In the genomic region with DNA sequence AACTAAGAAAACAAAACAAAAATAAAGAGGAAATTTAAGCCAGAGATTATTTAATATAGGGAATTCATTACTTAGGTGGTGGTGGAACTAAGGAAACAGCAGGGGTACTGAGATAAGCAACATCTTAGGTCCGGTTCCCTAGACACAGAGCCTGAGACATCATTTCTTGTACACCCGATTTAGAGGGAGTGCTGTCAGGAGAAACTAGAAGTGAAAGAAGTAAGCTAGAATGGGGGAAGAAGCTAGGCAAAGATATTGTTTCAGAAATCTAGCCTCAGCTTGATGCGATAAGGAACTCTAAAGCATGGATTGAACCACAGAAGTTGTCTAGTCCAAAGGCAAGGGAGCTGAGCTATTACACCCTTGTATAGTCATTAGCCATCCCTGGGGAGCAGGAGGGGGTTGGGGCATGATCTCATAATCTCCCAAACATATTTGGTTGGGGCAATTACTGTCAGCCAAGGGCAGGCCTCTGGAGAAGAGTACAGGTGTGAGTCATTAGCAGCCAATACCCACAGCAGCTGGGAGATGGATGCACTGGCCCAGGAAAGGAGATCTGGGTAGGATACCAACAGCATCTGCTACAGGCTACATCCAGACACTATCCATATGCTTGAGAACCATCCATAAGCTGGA, we compare ENCODE assay signal across 10 cellular contexts.
A peak's percentile ranks its signal among the peaks of the same experiment; 100 is the strongest.
DNase-seq lines count a peak whose midpoint lies in the region; ATAC-seq and TF ChIP-seq lines count a peak whose summit lies in the region.
"Had no signal": no experiment of that assay in that cellular context is flagged by ENCODE, and none has a peak within 500 bp of the region (broad histone marks: within the 10 kb centered on the region; RNA-seq: fewer than 3 reads in every experiment).

No MANE protein-coding gene starts in this region.

- ATAC-seq in left ventricle myocardium superior: no peak
- ATAC-seq: activated CD4-positive, CD25-positive, alpha-beta regulatory T cell treated with anti-CD3 and anti-CD28 coated beads, Interleukin-2, amount 50 U/mL, for 24 hours had no signal

- H3K27ac ChIP-seq in ascending aorta: no peak overlapping the region

- H3K4me3 ChIP-seq in MG63 (no peak overlapping the region), ascending aorta (no peak overlapping the region)
- H3K4me3 ChIP-seq: smooth muscle cell had no signal

- no peaks in the 10 kb centered on the region for H3K9me3 ChIP-seq in MG63
- H3K9me3 ChIP-seq in ascending aorta: no peaks in the 10 kb centered on the region

- DNase-seq in GM03348 (ENCODE audit: low spot score) (peak; percentile 13), MG63 (peak; percentile 25), SHP77 treated with DMSO at 0.1 percent for 48 hours (lab: John Stamatoyannopoulos, UW) (peak; percentile 34), islet precursor cell (peak; percentile 65), left ventricle myocardium superior (no peak), ascending aorta (ENCODE audit: low spot score in 2 of 2) (no peak), C1 segment of cervical spinal cord (lab: John Stamatoyannopoulos, UW) (no peak)
- DNase-seq: KG1 had no signal

- TF ChIP-seq CTCF in ascending aorta (IDR thresholded peaks at IDR 0.05): no peak

- H3K27me3 ChIP-seq in MG63: no peaks in the 10 kb centered on the region
- H3K27me3 ChIP-seq in ascending aorta: no peaks in the 10 kb centered on the region

- H3K36me3 ChIP-seq in MG63 (no peaks in the 10 kb centered on the region), ascending aorta (no peaks in the 10 kb centered on the region)

- intact Hi-C loops in left ventricle myocardium superior (cut with micrococcal nuclease): no loop called here
- intact Hi-C loops in ascending aorta (cut with DNase I): no loop called here

- H3K4me1 ChIP-seq in ascending aorta: no peaks in the 10 kb centered on the region

Comparison
In these comparisons a context has a peak if more than half of its experiments do, and no peak if none do; other contexts are left out.
1. DNase-seq: peak in GM03348 (single experiment), MG63 (single experiment), SHP77 treated with DMSO at 0.1 percent for 48 hours (single experiment) and islet precursor cell (single experiment); none in left ventricle myocardium superior (single experiment), ascending aorta (0 of 2) and C1 segment of cervical spinal cord (0 of 14).